Comparison of ENCODE assay signal across 20 cellular contexts in the genomic region with DNA sequence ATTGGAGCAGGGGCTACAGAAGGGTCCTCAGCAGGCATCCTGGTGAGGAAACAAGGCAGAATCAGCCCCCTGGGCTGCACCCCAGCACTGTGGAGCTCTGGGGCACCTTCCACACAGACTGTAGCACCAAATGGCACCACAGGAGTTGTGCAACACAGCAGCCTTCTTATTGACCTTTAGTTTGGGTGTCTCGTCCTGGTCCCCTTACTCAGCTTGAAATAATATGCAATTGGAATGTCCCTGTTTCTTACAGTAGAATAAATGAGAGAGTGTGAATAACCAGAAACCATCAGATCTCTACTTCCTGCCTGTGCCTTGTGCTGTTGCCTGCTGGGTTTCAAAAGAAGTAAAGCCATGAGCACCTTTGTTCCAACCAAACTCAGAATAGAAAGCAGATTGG. TPM values are rescaled to one million over a fixed set of nuclear protein-coding genes. Genes with fewer than 3 reads are reported as not detected.
DNase-seq lines count a peak whose midpoint lies in the region; ATAC-seq and TF ChIP-seq lines count a peak whose summit lies in the region.
"Had no signal": no experiment of that assay in that cellular context is flagged by ENCODE, and none has a peak within 500 bp of the region (broad histone marks: within the 10 kb centered on the region; RNA-seq: fewer than 3 reads in every experiment).

No MANE protein-coding gene starts in this region.

- H3K27ac Mint-ChIP-seq in activated CD8-positive, alpha-beta T cell treated with anti-CD3 and anti-CD28 coated beads for 36 hours = no peak overlapping the region
- no peak overlapping the region for H3K27ac Mint-ChIP-seq in activated CD8-positive, alpha-beta T cell treated with anti-CD3 and anti-CD28 coated beads, Interleukin-2, amount 10 ng/mL, durations not matched to agents 7 days and 5 days
- H3K27ac Mint-ChIP-seq in GM23338 = no peak overlapping the region
- H3K27ac Mint-ChIP-seq in effector memory CD8-positive, alpha-beta T cell = peak overlapping the region in 1 of 2 donors; percentile 81

- no peak overlapping the region for H3K4me3 ChIP-seq in GM23338
- H3K4me3 ChIP-seq: Peyer's patch, SJCRH30 had no signal

- no peak for TF ChIP-seq CTCF in activated CD8-positive, alpha-beta T cell treated with anti-CD3 and anti-CD28 coated beads for 36 hours (IDR thresholded peaks at IDR 0.05)
- no peak for TF ChIP-seq CTCF in GM23338 (conservative IDR thresholded peaks at IDR 0.05; ENCODE audit: low read depth in 2 of 2)

- H3K27ac ChIP-seq in GM23338 (ENCODE audit: low read depth) = no peak overlapping the region
- H3K27ac ChIP-seq: C4-2B, KMS-11, Peyer's patch had no signal

- H3K9me2 ChIP-seq in GM23338 (ENCODE audit: insufficient read depth) = no peaks in the 10 kb centered on the region

- intact Hi-C loops in activated CD8-positive, alpha-beta T cell treated with anti-CD3 and anti-CD28 coated beads for 36 hours (cut with micrococcal nuclease) = no loop called here
- intact Hi-C loops in sciatic nerve (cut with DNase I) = no loop called here

- peak; percentile 33 for DNase-seq in activated CD8-positive, alpha-beta T cell treated with anti-CD3 and anti-CD28 coated beads for 36 hours
- no peak for DNase-seq in activated CD8-positive, alpha-beta T cell treated with anti-CD3 and anti-CD28 coated beads, Interleukin-2, amount 10 ng/mL, durations not matched to agents 7 days and 5 days
- no peak for DNase-seq in GM23338 (ENCODE audit: low spot score)
- DNase-seq in effector memory CD8-positive, alpha-beta T cell = no peak
- peak; percentile 9 for DNase-seq in sciatic nerve (ENCODE audit: low spot score)
- DNase-seq: AML-193; Calu3; CD8-positive, alpha-beta memory T cell; GDM1; IMR-90; NCI-H1105; NCI-H146; NCI-H2029; NCI-H510A; Peyer's patch; SJCRH30 had no signal

- POLR2A ChIA-PET in activated CD8-positive, alpha-beta T cell treated with anti-CD3 and anti-CD28 coated beads for 36 hours (lab: Charles Lee) = no interaction called here
- POLR2A ChIA-PET in activated CD8-positive, alpha-beta T cell treated with anti-CD3 and anti-CD28 coated beads, Interleukin-2, amount 10 ng/mL, durations not matched to agents 7 days and 5 days (lab: Charles Lee) = no interaction called here

- H4K20me1 ChIP-seq in GM23338 (replicated peaks; ENCODE audit: insufficient read depth) = no peaks in the 10 kb centered on the region

- peak; percentile 81 for ATAC-seq in activated CD8-positive, alpha-beta T cell treated with anti-CD3 and anti-CD28 coated beads for 36 hours
- no peak for ATAC-seq in activated CD8-positive, alpha-beta T cell treated with anti-CD3 and anti-CD28 coated beads, Interleukin-2, amount 10 ng/mL, durations not matched to agents 7 days and 5 days
- ATAC-seq in GM23338 (no peak), sciatic nerve (no peak), HG03196 (IDR thresholded peaks at IDR 0.05; ENCODE audit: unreplicated experiment) (no peak), GM21723 (IDR thresholded peaks at IDR 0.05; ENCODE audit: unreplicated experiment) (no peak)
- peak; percentile 31 for ATAC-seq in effector memory CD8-positive, alpha-beta T cell (replicated peaks)

- 0 out of 2 replicates have a peak overlapping the region, but pooled peaks have one; percentile 18 for H2AFZ ChIP-seq in GM23338

- H3K4me1 Mint-ChIP-seq in activated CD8-positive, alpha-beta T cell treated with anti-CD3 and anti-CD28 coated beads for 36 hours (ENCODE audit: low read depth) = peaks cover 7% of the 10 kb centered on the region
- peaks cover 11% of the 10 kb centered on the region for H3K4me1 Mint-ChIP-seq in activated CD8-positive, alpha-beta T cell treated with anti-CD3 and anti-CD28 coated beads, Interleukin-2, amount 10 ng/mL, durations not matched to agents 7 days and 5 days (ENCODE audit: low read depth)
- peaks cover 11% of the 10 kb centered on the region for H3K4me1 Mint-ChIP-seq in GM23338
- peaks cover 8 to 30% of the 10 kb centered on the region in 2 donors for H3K4me1 Mint-ChIP-seq in effector memory CD8-positive, alpha-beta T cell (ENCODE audit: low read depth in 2 of 2)

- CTCF ChIA-PET in activated CD8-positive, alpha-beta T cell treated with anti-CD3 and anti-CD28 coated beads for 36 hours (lab: Charles Lee) = no interaction called here
- CTCF ChIA-PET in activated CD8-positive, alpha-beta T cell treated with anti-CD3 and anti-CD28 coated beads, Interleukin-2, amount 10 ng/mL, durations not matched to agents 7 days and 5 days (lab: Charles Lee) = no interaction called here

- H3K4me1 ChIP-seq in GM23338 (ENCODE audit: insufficient read depth) = no peaks in the 10 kb centered on the region
- H3K4me1 ChIP-seq: Peyer's patch had no signal

- H3K4me3 Mint-ChIP-seq in activated CD8-positive, alpha-beta T cell treated with anti-CD3 and anti-CD28 coated beads for 36 hours = no peak overlapping the region
- no peak overlapping the region for H3K4me3 Mint-ChIP-seq in activated CD8-positive, alpha-beta T cell treated with anti-CD3 and anti-CD28 coated beads, Interleukin-2, amount 10 ng/mL, durations not matched to agents 7 days and 5 days
- H3K4me3 Mint-ChIP-seq in GM23338 = no peak overlapping the region
- no peak overlapping the region for H3K4me3 Mint-ChIP-seq in effector memory CD8-positive, alpha-beta T cell
- H3K4me3 Mint-ChIP-seq: CD8-positive, alpha-beta memory T cell had no signal

- no peak overlapping the region for H3K4me2 ChIP-seq in GM23338
- H3K4me2 ChIP-seq: KMS-11 had no signal

- no peaks in the 10 kb centered on the region for H3K9me3 Mint-ChIP-seq in activated CD8-positive, alpha-beta T cell treated with anti-CD3 and anti-CD28 coated beads for 36 hours
- H3K9me3 Mint-ChIP-seq in activated CD8-positive, alpha-beta T cell treated with anti-CD3 and anti-CD28 coated beads, Interleukin-2, amount 10 ng/mL, durations not matched to agents 7 days and 5 days (ENCODE audit: insufficient read depth) = no peaks in the 10 kb centered on the region
- H3K9me3 Mint-ChIP-seq in GM23338 = no peaks in the 10 kb centered on the region
- H3K9me3 Mint-ChIP-seq in effector memory CD8-positive, alpha-beta T cell = no peaks in the 10 kb centered on the region

- H3K36me3 ChIP-seq in GM23338 (ENCODE audit: insufficient read depth) = no peaks in the 10 kb centered on the region
- H3K36me3 ChIP-seq: Peyer's patch, SJCRH30 had no signal

- H3F3A ChIP-seq in GM23338 (replicated peaks; ENCODE audit: low read depth) = no peaks in the 10 kb centered on the region

- H3K27me3 ChIP-seq in GM23338 (ENCODE audit: insufficient read depth) = no peaks in the 10 kb centered on the region
- H3K27me3 ChIP-seq: Peyer's patch, SJCRH30 had no signal

- H3K36me3 Mint-ChIP-seq in activated CD8-positive, alpha-beta T cell treated with anti-CD3 and anti-CD28 coated beads for 36 hours (ENCODE audit: low read depth) = no peaks in the 10 kb centered on the region
- no peaks in the 10 kb centered on the region for H3K36me3 Mint-ChIP-seq in activated CD8-positive, alpha-beta T cell treated with anti-CD3 and anti-CD28 coated beads, Interleukin-2, amount 10 ng/mL, durations not matched to agents 7 days and 5 days (ENCODE audit: low read depth)
- H3K36me3 Mint-ChIP-seq in GM23338 (ENCODE audit: low read depth) = no peaks in the 10 kb centered on the region
- no peaks in the 10 kb centered on the region for H3K36me3 Mint-ChIP-seq in effector memory CD8-positive, alpha-beta T cell (ENCODE audit: insufficient read depth)
- H3K36me3 Mint-ChIP-seq: CD8-positive, alpha-beta memory T cell had no signal

- H3K79me2 ChIP-seq in GM23338 (replicated peaks; ENCODE audit: insufficient read depth) = no peaks in the 10 kb centered on the region

- H3K27me3 Mint-ChIP-seq in activated CD8-positive, alpha-beta T cell treated with anti-CD3 and anti-CD28 coated beads for 36 hours = no peaks in the 10 kb centered on the region
- H3K27me3 Mint-ChIP-seq in activated CD8-positive, alpha-beta T cell treated with anti-CD3 and anti-CD28 coated beads, Interleukin-2, amount 10 ng/mL, durations not matched to agents 7 days and 5 days (ENCODE audit: low read depth) = peaks cover 6% of the 10 kb centered on the region
- peaks cover 5% of the 10 kb centered on the region for H3K27me3 Mint-ChIP-seq in GM23338 (ENCODE audit: insufficient read depth, low read depth, poor library complexity)
- H3K27me3 Mint-ChIP-seq in effector memory CD8-positive, alpha-beta T cell = peaks cover 0 to 9% of the 10 kb centered on the region in 2 donors

TF ChIP-seq in GM23338, 12 proteins besides CTCF, POLR2A, EP300 and RAD21:
- TF ChIP-seq ZNF114 (CRISPR knock-in tag; IDR thresholded peaks at IDR 0.05) (no peak), CREB1 (CRISPR knock-in tag; IDR thresholded peaks at IDR 0.05; ENCODE audit: low read depth) (no peak)
- TF ChIP-seq, protein P1, sequence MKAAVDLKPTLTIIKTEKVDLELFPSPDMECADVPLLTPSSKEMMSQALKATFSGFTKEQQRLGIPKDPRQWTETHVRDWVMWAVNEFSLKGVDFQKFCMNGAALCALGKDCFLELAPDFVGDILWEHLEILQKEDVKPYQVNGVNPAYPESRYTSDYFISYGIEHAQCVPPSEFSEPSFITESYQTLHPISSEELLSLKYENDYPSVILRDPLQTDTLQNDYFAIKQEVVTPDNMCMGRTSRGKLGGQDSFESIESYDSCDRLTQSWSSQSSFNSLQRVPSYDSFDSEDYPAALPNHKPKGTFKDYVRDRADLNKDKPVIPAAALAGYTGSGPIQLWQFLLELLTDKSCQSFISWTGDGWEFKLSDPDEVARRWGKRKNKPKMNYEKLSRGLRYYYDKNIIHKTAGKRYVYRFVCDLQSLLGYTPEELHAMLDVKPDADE (IDR thresholded peaks at IDR 0.05) = no peak

RNA-seq across cellular contexts. Expression of a gene that starts 44.5 kb away (rescaled TPM):
- 1,000 to 10,000 TPM; 2,583 to 2,701 TPM for total RNA-seq in activated CD8-positive, alpha-beta T cell treated with anti-CD3 and anti-CD28 coated beads for 36 hours
- 1,000 to 10,000 TPM; 1,664 to 1,767 TPM for total RNA-seq in activated CD8-positive, alpha-beta T cell treated with anti-CD3 and anti-CD28 coated beads, Interleukin-2, amount 10 ng/mL, durations not matched to agents 7 days and 5 days
- 283 and 305 TPM in 2 replicates for total RNA-seq in GM23338 (2014; rRNA removed; shearing (Covaris generic))
- polyA plus RNA-seq in GM23338 (2016; fragmentation: Nextera tagmentation; extraction: Ambion mirVana) = 3,258 and 3,794 TPM in 2 replicates
- total RNA-seq in sciatic nerve = 1,014 TPM

Comparison
In these comparisons a context has a peak if more than half of its experiments do, and no peak if none do; other contexts are left out.
1. ATAC-seq: peak in activated CD8-positive, alpha-beta T cell treated with anti-CD3 and anti-CD28 coated beads for 36 hours (single experiment) and effector memory CD8-positive, alpha-beta T cell (single experiment); none in activated CD8-positive, alpha-beta T cell treated with anti-CD3 and anti-CD28 coated beads, Interleukin-2, amount 10 ng/mL, durations not matched to agents 7 days and 5 days (single experiment), GM23338 (single experiment), sciatic nerve (single experiment), HG03196 (single experiment) and GM21723 (single experiment).
2. DNase-seq: peak in activated CD8-positive, alpha-beta T cell treated with anti-CD3 and anti-CD28 coated beads for 36 hours (single experiment) and sciatic nerve (single experiment); none in activated CD8-positive, alpha-beta T cell treated with anti-CD3 and anti-CD28 coated beads, Interleukin-2, amount 10 ng/mL, durations not matched to agents 7 days and 5 days (single experiment), GM23338 (single experiment) and effector memory CD8-positive, alpha-beta T cell (0 of 3).